Comparison of ENCODE assay signal across 27 cellular contexts in genomic region chr2:212794471-212794870, GRCh38.
DNase-seq lines count a peak whose midpoint lies in the region; ATAC-seq and TF ChIP-seq lines count a peak whose summit lies in the region.
"Had no signal": no experiment of that assay in that cellular context is flagged by ENCODE, and none has a peak within 500 bp of the region (broad histone marks: within the 10 kb centered on the region; RNA-seq: fewer than 3 reads in every experiment).

No MANE protein-coding gene starts in this region.

- no peak overlapping the region for H3K4me3 Mint-ChIP-seq in CD4-positive, alpha-beta memory T cell
- H3K4me3 Mint-ChIP-seq: brain; CD4-positive, alpha-beta T cell; mesothelial cell of epicardium; naive B cell had no signal

- H3K9me3 Mint-ChIP-seq in CD4-positive, alpha-beta memory T cell: no peaks in the 10 kb centered on the region
- H3K9me3 Mint-ChIP-seq: brain; CD4-positive, alpha-beta T cell; mesothelial cell of epicardium; naive B cell had no signal

- dilution Hi-C loops in mammary epithelial cell (cut with HindIII; ENCODE audit: low sequenced_read_pairs): no loop called here

- 0 out of 2 replicates have a peak overlapping the region, but pooled peaks have one; percentile 25 for H2AFZ ChIP-seq in GM23248
- no peak overlapping the region for H2AFZ ChIP-seq in mammary epithelial cell (ENCODE audit: low read depth, low read length)

- H3K36me3 ChIP-seq in GM23248 (ENCODE audit: low read depth) (no peaks in the 10 kb centered on the region), mammary epithelial cell (ENCODE audit: insufficient read depth, low read length) (no peaks in the 10 kb centered on the region)
- no peaks in the 10 kb centered on the region for H3K36me3 ChIP-seq in CD4-positive, alpha-beta memory T cell (ENCODE audit: insufficient read depth, low read length)
- H3K36me3 ChIP-seq: adrenal gland, tibial artery had no signal

- H3K27me3 ChIP-seq in GM23248 (replicated peaks; ENCODE audit: insufficient read depth): no peaks in the 10 kb centered on the region
- no peaks in the 10 kb centered on the region for H3K27me3 ChIP-seq in mammary epithelial cell (ENCODE audit: insufficient read depth, low read length)
- no peaks in the 10 kb centered on the region for H3K27me3 ChIP-seq in CD4-positive, alpha-beta memory T cell (ENCODE audit: insufficient read depth, low read length)
- H3K27me3 ChIP-seq: adrenal gland, tibial artery had no signal

- POLR2A ChIA-PET in CD4-positive, alpha-beta memory T cell (lab: Charles Lee; ENCODE audit: partially characterized antibody): no interaction called here

- H3K79me2 ChIP-seq in GM23248 (ENCODE audit: insufficient read depth) (no peaks in the 10 kb centered on the region), mammary epithelial cell (ENCODE audit: insufficient read depth, low read length) (no peaks in the 10 kb centered on the region)

- H3K27me3 Mint-ChIP-seq in CD4-positive, alpha-beta memory T cell: peaks cover 0 to 1% of the 10 kb centered on the region in 2 donors
- H3K27me3 Mint-ChIP-seq: brain; CD4-positive, alpha-beta T cell; naive B cell had no signal

- no peak for ATAC-seq in HG02678 (IDR thresholded peaks at IDR 0.05; ENCODE audit: unreplicated experiment)

- intact Hi-C loops in mammary epithelial cell (cut with micrococcal nuclease): no loop called here
- intact Hi-C loops in CD4-positive, alpha-beta memory T cell (cut with micrococcal nuclease): no loop called here

- DNase-seq in NCI-H1417 (lab: John Stamatoyannopoulos, UW) (peak in 2 of 3 experiments; percentile 15 to 60), NCI-H1417 treated with DMSO at 0.1 percent for 48 hours (lab: John Stamatoyannopoulos, UW) (no peak), COR-L47 (lab: John Stamatoyannopoulos, UW) (peak; percentile 55), GM23248 (no peak), mammary epithelial cell (peak; percentile 16), SKM-1 (lab: John Stamatoyannopoulos, UW; ENCODE audit: unreplicated experiment) (no peak)
- no peak for DNase-seq in CD4-positive, alpha-beta memory T cell
- DNase-seq: 8988T; activated CD4-positive, alpha-beta T cell treated with anti-CD3 and anti-CD28 coated beads, Interleukin-2, amount 50 U/mL, for 4 hours; activated naive CD4-positive, alpha-beta T cell treated with Interleukin-2 at 50 U/mL for 16 hours; adrenal gland; CD4-positive, alpha-beta T cell; Karpas-422; naive B cell; NCI-H1930; NCI-H524 treated with DMSO at 0.1 percent for 48 hours; occipital lobe; stimulated activated CD8-positive, alpha-beta memory T cell treated with anti-CD3 and anti-CD28 coated beads, Interleukin-4, amount 100 ng/mL, for 48 hours; T-helper 1 cell; tibial artery had no signal

- H3K9ac ChIP-seq in GM23248 (no peak overlapping the region), mammary epithelial cell (ENCODE audit: insufficient read depth, low read length) (no peak overlapping the region)

- BruUV-seq in mammary epithelial cell (replicated peaks; lab: Mats Ljungman, UMichigan): no TSS peak

- H3K9me3 ChIP-seq in GM23248 (ENCODE audit: low read depth): no peaks in the 10 kb centered on the region
- H3K9me3 ChIP-seq in mammary epithelial cell (replicated peaks; ENCODE audit: insufficient read depth, low read length): no peaks in the 10 kb centered on the region
- H3K9me3 ChIP-seq in CD4-positive, alpha-beta memory T cell (ENCODE audit: control insufficient read depth in 1 of 2, low read length in 2 of 2): no peaks in the 10 kb centered on the region
- H3K9me3 ChIP-seq: adrenal gland, tibial artery had no signal

- H3K4me2 ChIP-seq in GM23248 (ENCODE audit: unreplicated experiment): no peak overlapping the region
- H3K4me2 ChIP-seq in mammary epithelial cell (ENCODE audit: insufficient read depth, low read depth, low read length): no peak overlapping the region

- H3K4me1 ChIP-seq in GM23248 (ENCODE audit: insufficient read depth) (peaks cover 12% of the 10 kb centered on the region), mammary epithelial cell (ENCODE audit: insufficient read depth, low read length) (peaks cover 4% of the 10 kb centered on the region)
- H3K4me1 ChIP-seq in CD4-positive, alpha-beta memory T cell (ENCODE audit: insufficient read depth, low read length): no peaks in the 10 kb centered on the region
- H3K4me1 ChIP-seq: adrenal gland had no signal

- in situ Hi-C loops in GM23248 (cut with MboI): no loop called here
- in situ Hi-C loops in mammary epithelial cell (cut with MboI; ENCODE audit: low sequenced_read_pairs in 2 of 2): no loop called here

- H4K20me1 ChIP-seq in GM23248 (ENCODE audit: insufficient read depth) (no peaks in the 10 kb centered on the region), mammary epithelial cell (ENCODE audit: insufficient read depth, low read length) (no peaks in the 10 kb centered on the region)

- peak overlapping the region in 1 of 7 donors; percentile 32 for H3K27ac Mint-ChIP-seq in CD4-positive, alpha-beta memory T cell
- H3K27ac Mint-ChIP-seq: CD4-positive, alpha-beta T cell; mesothelial cell of epicardium had no signal

- CTCF ChIA-PET in mammary epithelial cell (lab: Charles Lee; ENCODE audit: low non-redundant PET): no interaction called here
- CTCF ChIA-PET in CD4-positive, alpha-beta memory T cell (lab: Charles Lee; ENCODE audit: partially characterized antibody): interaction anchor here (1.7 kb wide), 1 partner anchor 19 kb away, joined by 4 read pairs; no protein-coding TSS in a partner anchor

- no peaks in the 10 kb centered on the region for H3K36me3 Mint-ChIP-seq in CD4-positive, alpha-beta memory T cell
- H3K36me3 Mint-ChIP-seq: brain, mesothelial cell of epicardium, naive B cell had no signal

- H3K27ac ChIP-seq in GM23248 (no peak overlapping the region), mammary epithelial cell (ENCODE audit: insufficient read depth, low read depth, low read length) (no peak overlapping the region)
- no peak overlapping the region for H3K27ac ChIP-seq in CD4-positive, alpha-beta memory T cell (ENCODE audit: low read depth, low read length)
- H3K27ac ChIP-seq: adrenal gland, epithelial cell of prostate, HL-60, RWPE1, skin epidermis, tibial artery had no signal

- no peaks in the 10 kb centered on the region for H3F3A ChIP-seq in GM23248 (ENCODE audit: insufficient read depth)

- no peaks in the 10 kb centered on the region for H3K9me2 ChIP-seq in GM23248 (ENCODE audit: insufficient read depth)

- TF ChIP-seq CTCF in mammary epithelial cell (conservative IDR thresholded peaks at IDR 0.05 in 1 of 2, IDR thresholded peaks at IDR 0.05 in 1 of 2; ENCODE audit: extremely low read depth in 1 of 2, insufficient read depth in 1 of 2, low read depth in 1 of 2, low read length in 2 of 2): no peak

- no peak overlapping the region for H3K4me3 ChIP-seq in GM23248
- no peak overlapping the region for H3K4me3 ChIP-seq in mammary epithelial cell (replicated peaks in 1 of 3; ENCODE audit: insufficient read depth in 1 of 3, low read depth in 2 of 3, low read length in 3 of 3)
- H3K4me3 ChIP-seq in CD4-positive, alpha-beta memory T cell (ENCODE audit: low read length in 2 of 2): no peak overlapping the region
- H3K4me3 ChIP-seq: adrenal gland, skin epidermis, tibial artery had no signal

- no peaks in the 10 kb centered on the region for H3K4me1 Mint-ChIP-seq in CD4-positive, alpha-beta memory T cell
- H3K4me1 Mint-ChIP-seq: naive B cell had no signal

Comparison
In these comparisons a context has a peak if more than half of its experiments do, and no peak if none do; other contexts are left out.
1. DNase-seq: peak in NCI-H1417 (2 of 3), COR-L47 (single experiment) and mammary epithelial cell (single experiment); none in NCI-H1417 treated with DMSO at 0.1 percent for 48 hours (single experiment), GM23248 (single experiment), CD4-positive, alpha-beta memory T cell (0 of 5) and SKM-1 (single experiment).